32 cellular contexts compared by ENCODE assay signal in the genomic region with DNA sequence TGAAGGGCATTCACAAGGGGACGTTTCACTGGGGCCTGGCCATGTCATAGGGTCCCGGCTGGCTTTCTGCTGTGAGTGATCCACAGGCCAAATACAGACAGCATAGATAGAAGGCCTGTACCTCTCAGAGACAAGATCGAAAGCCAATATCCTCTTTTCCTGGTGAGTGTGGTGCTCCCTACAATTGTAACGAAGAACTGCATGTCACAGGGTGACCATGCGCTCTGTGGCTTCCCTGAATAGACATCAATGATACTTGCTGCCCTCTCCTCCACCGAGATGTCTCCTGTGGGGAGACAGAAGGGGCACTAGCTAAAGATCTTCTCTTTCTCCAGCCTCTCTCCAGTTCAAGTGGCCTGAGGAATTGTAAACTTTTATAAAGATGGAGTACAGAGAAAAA.
DNase-seq lines count a peak whose midpoint lies in the region; ATAC-seq and TF ChIP-seq lines count a peak whose summit lies in the region.
"Had no signal": no experiment of that assay in that cellular context is flagged by ENCODE, and none has a peak within 500 bp of the region (broad histone marks: within the 10 kb centered on the region; RNA-seq: fewer than 3 reads in every experiment).

No MANE protein-coding gene starts in this region.

- no TSS peak for BruUV-seq in mammary epithelial cell (replicated peaks; lab: Mats Ljungman, UMichigan)

- H3K9me3 Mint-ChIP-seq in naive thymus-derived CD4-positive, alpha-beta T cell, result peaks cover 0 to 2% (median 0%) of the 10 kb centered on the region in 11 donors
- H3K9me3 Mint-ChIP-seq: brain; stimulated activated naive CD8-positive, alpha-beta T cell treated with anti-CD3 and anti-CD28 coated beads, Interleukin-15, amount 100 ng/mL, for 72 hours; T-helper 1 cell treated with Interleukin-12 subunit alpha and Interleukin-12 subunit beta and Interleukin-4 antibody, amounts not matched to agents 30 μg/mL and 1 μg/mL, for 36 hours had no signal

- CTCF ChIA-PET in mammary epithelial cell (lab: Charles Lee; ENCODE audit: low non-redundant PET), result no interaction called here
- CTCF ChIA-PET in naive thymus-derived CD4-positive, alpha-beta T cell (lab: Charles Lee), result no interaction called here

- H3K36me3 ChIP-seq in breast epithelium (no peaks in the 10 kb centered on the region), mammary epithelial cell (ENCODE audit: insufficient read depth, low read length) (no peaks in the 10 kb centered on the region), upper lobe of right lung (no peaks in the 10 kb centered on the region)
- H3K36me3 ChIP-seq in naive thymus-derived CD4-positive, alpha-beta T cell (ENCODE audit: control insufficient read depth in 2 of 3, insufficient read depth in 3 of 3, low read length in 3 of 3), result no peaks in the 10 kb centered on the region
- H3K36me3 ChIP-seq: adrenal gland, HAP-1, heart right ventricle, pancreas, SJCRH30, transverse colon had no signal

- H3K4me3 Mint-ChIP-seq in naive thymus-derived CD4-positive, alpha-beta T cell, result no peak overlapping the region
- H3K4me3 Mint-ChIP-seq: B cell; brain; nephron; stimulated activated naive CD8-positive, alpha-beta T cell treated with anti-CD3 and anti-CD28 coated beads, Interleukin-15, amount 100 ng/mL, for 72 hours; T-helper 1 cell treated with Interleukin-12 subunit alpha and Interleukin-12 subunit beta and Interleukin-4 antibody, amounts not matched to agents 30 μg/mL and 1 μg/mL, for 36 hours had no signal

- no peak for TF ChIP-seq POLR2A in breast epithelium (IDR thresholded peaks at IDR 0.05)

- H3K27ac Mint-ChIP-seq in naive thymus-derived CD4-positive, alpha-beta T cell, result no peak overlapping the region
- H3K27ac Mint-ChIP-seq: B cell; stimulated activated naive CD8-positive, alpha-beta T cell treated with anti-CD3 and anti-CD28 coated beads, Interleukin-15, amount 100 ng/mL, for 72 hours; T-helper 1 cell treated with Interleukin-12 subunit alpha and Interleukin-12 subunit beta and Interleukin-4 antibody, amounts not matched to agents 30 μg/mL and 1 μg/mL, for 36 hours had no signal

- H3K4me3 ChIP-seq in breast epithelium, result no peak overlapping the region
- H3K4me3 ChIP-seq in mammary epithelial cell (replicated peaks in 1 of 3; ENCODE audit: insufficient read depth in 1 of 3, low read depth in 2 of 3, low read length in 3 of 3), result no peak overlapping the region
- no peak overlapping the region for H3K4me3 ChIP-seq in naive thymus-derived CD4-positive, alpha-beta T cell (ENCODE audit: low read length)
- no peak overlapping the region for H3K4me3 ChIP-seq in upper lobe of right lung
- H3K4me3 ChIP-seq: adrenal gland, HAP-1, heart right ventricle, pancreas, SJCRH30, transverse colon had no signal

- peak; percentile 51 for ATAC-seq in naive thymus-derived CD4-positive, alpha-beta T cell
- ATAC-seq in upper lobe of right lung (peak; percentile 69), GM19351 (IDR thresholded peaks at IDR 0.05; ENCODE audit: unreplicated experiment) (no peak), GM18870 (IDR thresholded peaks at IDR 0.05; ENCODE audit: unreplicated experiment) (no peak)
- ATAC-seq: stimulated activated naive CD8-positive, alpha-beta T cell treated with anti-CD3 and anti-CD28 coated beads, Interleukin-15, amount 100 ng/mL, for 72 hours had no signal

- H3K27ac ChIP-seq in breast epithelium (peak overlapping the region; percentile 31 to 74), mammary epithelial cell (ENCODE audit: insufficient read depth, low read depth, low read length) (no peak overlapping the region), upper lobe of right lung (peak overlapping the region; percentile 60)
- no peak overlapping the region for H3K27ac ChIP-seq in naive thymus-derived CD4-positive, alpha-beta T cell (ENCODE audit: low read depth, low read length)
- H3K27ac ChIP-seq: adrenal gland, pancreas, SJCRH30 had no signal

- TF ChIP-seq CTCF in breast epithelium (IDR thresholded peaks at IDR 0.05), result no peak
- no peak for TF ChIP-seq CTCF in mammary epithelial cell (conservative IDR thresholded peaks at IDR 0.05 in 1 of 2, IDR thresholded peaks at IDR 0.05 in 1 of 2; ENCODE audit: extremely low read depth in 1 of 2, insufficient read depth in 1 of 2, low read depth in 1 of 2, low read length in 2 of 2)
- no peak for TF ChIP-seq CTCF in upper lobe of right lung (IDR thresholded peaks at IDR 0.05)
- no peak for TF ChIP-seq CTCF in GM10266 (IDR thresholded peaks at IDR 0.05; ENCODE audit: control insufficient read depth, insufficient read depth, low read depth, missing control alignments)

- H3K79me2 ChIP-seq in mammary epithelial cell (ENCODE audit: insufficient read depth, low read length), result no peaks in the 10 kb centered on the region

- no peaks in the 10 kb centered on the region for H4K20me1 ChIP-seq in mammary epithelial cell (ENCODE audit: insufficient read depth, low read length)

- peaks cover 0 to 6% (median 0%) of the 10 kb centered on the region in 7 donors for H3K4me1 Mint-ChIP-seq in naive thymus-derived CD4-positive, alpha-beta T cell
- H3K4me1 Mint-ChIP-seq: stimulated activated naive CD8-positive, alpha-beta T cell treated with anti-CD3 and anti-CD28 coated beads, Interleukin-15, amount 100 ng/mL, for 72 hours had no signal

- dilution Hi-C loops in mammary epithelial cell (cut with HindIII; ENCODE audit: low sequenced_read_pairs), result no loop called here

- in situ Hi-C loops in mammary epithelial cell (cut with MboI; ENCODE audit: low sequenced_read_pairs in 2 of 2), result no loop called here

- no peak overlapping the region for H3K4me2 ChIP-seq in mammary epithelial cell (ENCODE audit: insufficient read depth, low read depth, low read length)

- no peak for DNase-seq in breast epithelium (ENCODE audit: low spot score in 2 of 2)
- no peak for DNase-seq in mammary epithelial cell
- DNase-seq in SKM-1 treated with dmso at 0.1 percent for 144 hours (lab: John Stamatoyannopoulos, UW; ENCODE audit: unreplicated experiment), result peak; percentile 34
- DNase-seq in naive thymus-derived CD4-positive, alpha-beta T cell, result no peak
- DNase-seq in upper lobe of right lung, result no peak
- no peak for DNase-seq in GM10266 (ENCODE audit: extremely low spot score)
- DNase-seq: activated CD4-positive, alpha-beta T cell treated with anti-CD3 and anti-CD28 coated beads for 4 hours; activated CD8-positive, alpha-beta memory T cell treated with anti-CD3 and anti-CD28 coated beads for 24 hours; activated gamma-delta T cell; activated T-cell treated with anti-CD3 and anti-CD28 coated beads, Interleukin-2, amount 50 U/mL, for 1 hour; adrenal gland; DMS79 treated with DMSO at 0.1 percent for 48 hours; effector CD8-positive, alpha-beta T cell; heart right ventricle; Karpas-422; midbrain; NCI-H1092; NCI-H1930; NCI-H2227 treated with DMSO at 0.1 percent for 48 hours; NCI-H748 treated with DMSO at 0.1 percent for 48 hours; pancreas; SJCRH30; stimulated activated CD4-positive, alpha-beta T cell treated with anti-CD3 and anti-CD28 coated beads, Interleukin-15, amount 100 ng/mL, for 24 hours; stimulated activated naive CD8-positive, alpha-beta T cell treated with anti-CD3 and anti-CD28 coated beads, Interleukin-15, amount 100 ng/mL, for 72 hours; transverse colon had no signal

- no peaks in the 10 kb centered on the region for H3K36me3 Mint-ChIP-seq in naive thymus-derived CD4-positive, alpha-beta T cell
- H3K36me3 Mint-ChIP-seq: brain had no signal

- H3K9me3 ChIP-seq in breast epithelium (no peaks in the 10 kb centered on the region), mammary epithelial cell (replicated peaks; ENCODE audit: insufficient read depth, low read length) (no peaks in the 10 kb centered on the region), upper lobe of right lung (no peaks in the 10 kb centered on the region)
- no peaks in the 10 kb centered on the region for H3K9me3 ChIP-seq in naive thymus-derived CD4-positive, alpha-beta T cell (ENCODE audit: control insufficient read depth in 2 of 3, low read length in 3 of 3)
- H3K9me3 ChIP-seq: adrenal gland, HAP-1, heart right ventricle, pancreas, SJCRH30, transverse colon had no signal

- H2AFZ ChIP-seq in mammary epithelial cell (ENCODE audit: low read depth, low read length), result no peak overlapping the region

- intact Hi-C loops in breast epithelium (cut with DNase I; ENCODE audit: low total_unique reads), result no loop called here
- intact Hi-C loops in mammary epithelial cell (cut with micrococcal nuclease), result no loop called here
- intact Hi-C loops in naive thymus-derived CD4-positive, alpha-beta T cell (cut with micrococcal nuclease), result no loop called here
- intact Hi-C loops in upper lobe of right lung (cut with DNase I), result no loop called here

- WGBS in mammary epithelial cell (ENCODE audit: low coverage, missing lambda C conversion rate), result 39% methylated on average over 6 of the region's 6 CpGs

- H3K4me1 ChIP-seq in breast epithelium, result peaks cover 0 to 4% of the 10 kb centered on the region in 2 donors
- H3K4me1 ChIP-seq in mammary epithelial cell (ENCODE audit: insufficient read depth, low read length), result no peaks in the 10 kb centered on the region
- no peaks in the 10 kb centered on the region for H3K4me1 ChIP-seq in naive thymus-derived CD4-positive, alpha-beta T cell (ENCODE audit: control insufficient read depth in 2 of 2, insufficient read depth in 2 of 2, low read length in 2 of 2)
- peaks cover 10% of the 10 kb centered on the region for H3K4me1 ChIP-seq in upper lobe of right lung
- H3K4me1 ChIP-seq: adrenal gland, HAP-1, pancreas, SJCRH30, transverse colon had no signal

- H3K27me3 ChIP-seq in breast epithelium, result no peaks in the 10 kb centered on the region
- no peaks in the 10 kb centered on the region for H3K27me3 ChIP-seq in mammary epithelial cell (ENCODE audit: insufficient read depth, low read length)
- no peaks in the 10 kb centered on the region for H3K27me3 ChIP-seq in naive thymus-derived CD4-positive, alpha-beta T cell (ENCODE audit: control insufficient read depth in 2 of 2, insufficient read depth in 2 of 2, low read length in 2 of 2)
- no peaks in the 10 kb centered on the region for H3K27me3 ChIP-seq in upper lobe of right lung
- H3K27me3 ChIP-seq: adrenal gland, pancreas, SJCRH30, transverse colon had no signal

- POLR2A ChIA-PET in naive thymus-derived CD4-positive, alpha-beta T cell (lab: Charles Lee), result no interaction called here

- no peak overlapping the region for H3K9ac ChIP-seq in mammary epithelial cell (ENCODE audit: insufficient read depth, low read length)

- peaks cover 2 to 30% (median 7%) of the 10 kb centered on the region in 5 donors for H3K27me3 Mint-ChIP-seq in naive thymus-derived CD4-positive, alpha-beta T cell

Comparison
In these comparisons a context has a peak if more than half of its experiments do, and no peak if none do; other contexts are left out.
1. H3K27ac ChIP-seq: peak in breast epithelium (2 of 2) and upper lobe of right lung (single experiment); none in mammary epithelial cell (single experiment) and naive thymus-derived CD4-positive, alpha-beta T cell (single experiment).
2. ATAC-seq: peak in naive thymus-derived CD4-positive, alpha-beta T cell (single experiment) and upper lobe of right lung (single experiment); none in GM19351 (single experiment) and GM18870 (single experiment).